ENCODE assay signal across 8 cellular contexts in the genomic region with DNA sequence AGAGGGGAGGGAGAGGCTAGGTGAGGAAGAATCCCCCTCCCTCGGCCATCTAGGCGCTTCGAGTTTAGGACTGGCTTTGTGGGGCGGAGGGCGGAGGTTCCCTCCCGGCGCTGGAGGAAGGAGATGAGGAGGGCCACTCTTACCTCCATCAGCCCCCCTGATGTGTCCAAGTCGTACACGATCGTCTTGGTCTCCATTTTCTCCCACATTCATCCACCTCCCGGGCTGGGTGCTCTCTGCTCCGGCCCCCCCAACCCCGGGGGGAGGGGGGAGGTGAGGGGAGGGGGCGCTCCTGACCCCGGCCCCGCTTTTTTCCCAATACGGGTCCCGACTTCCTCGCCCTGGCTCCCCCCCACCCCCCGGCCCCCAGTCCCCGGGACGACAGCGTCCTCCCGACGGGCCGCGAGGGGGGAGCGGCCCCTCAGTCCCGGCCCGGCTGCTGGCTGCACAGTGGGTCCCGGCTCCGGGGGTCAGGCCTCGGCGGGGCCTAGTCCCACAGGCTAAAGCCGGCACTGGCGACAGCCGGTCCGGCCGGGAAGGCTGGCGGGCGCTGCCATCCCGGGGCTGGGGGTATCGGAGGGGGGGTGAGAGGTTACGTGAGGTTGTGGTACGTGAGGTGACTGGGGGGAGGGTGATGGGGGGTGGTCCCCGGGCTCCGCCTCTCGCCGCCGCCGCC. TPM values are rescaled to one million over a fixed set of nuclear protein-coding genes. Genes with fewer than 3 reads are reported as not detected.
DNase-seq lines count a peak whose midpoint lies in the region; FAIRE-seq and TF ChIP-seq lines count a peak whose summit lies in the region.

No MANE protein-coding gene starts in this region.

- peaks cover 33% of the 10 kb centered on the region for H3K4me1 ChIP-seq in suprapubic skin

- TF ChIP-seq POLR2A in suprapubic skin (IDR thresholded peaks at IDR 0.05): peak in 1 of 2 donors; percentile 48

- H3K36me3 Mint-ChIP-seq in activated naive CD4-positive, alpha-beta T cell treated with anti-CD3 and anti-CD28 coated beads, Interleukin-2, amount 50 U/mL, for 24 hours: peaks cover 4% of the 10 kb centered on the region
- H3K36me3 Mint-ChIP-seq in activated T-helper 2 cell treated with anti-CD3 and anti-CD28 coated beads, Interferon-gamma antibody, Interleukin-2, Interleukin-4, amounts not matched to agents 10 μg/mL and 5 μg/mL and 100 μg/mL, durations not matched to agents 14 hours and 24 hours and 36 hours (ENCODE audit: low read depth): peaks cover 35% of the 10 kb centered on the region
- no peaks in the 10 kb centered on the region for H3K36me3 Mint-ChIP-seq in immature natural killer cell

- peak overlapping the region; percentile 93 for H3K27ac ChIP-seq in suprapubic skin

- 0% methylated on average over 17 of the region's 51 CpGs for WGBS in suprapubic skin

- no peak for TF ChIP-seq CTCF in suprapubic skin (IDR thresholded peaks at IDR 0.05)

- H3K9me3 ChIP-seq in suprapubic skin: no peaks in the 10 kb centered on the region

- H3K36me3 ChIP-seq in suprapubic skin: no peaks in the 10 kb centered on the region

- H3K4me3 Mint-ChIP-seq in activated naive CD4-positive, alpha-beta T cell treated with anti-CD3 and anti-CD28 coated beads, Interleukin-2, amount 50 U/mL, for 24 hours: peak overlapping the region; percentile 95
- peak overlapping the region; percentile 95 for H3K4me3 Mint-ChIP-seq in activated T-helper 2 cell treated with anti-CD3 and anti-CD28 coated beads, Interferon-gamma antibody, Interleukin-2, Interleukin-4, amounts not matched to agents 10 μg/mL and 5 μg/mL and 100 μg/mL, durations not matched to agents 14 hours and 24 hours and 36 hours (ENCODE audit: low read depth)
- H3K4me3 Mint-ChIP-seq in immature natural killer cell: peak overlapping the region; percentile 92 to 97 (median 93)

- intact Hi-C loops in activated T-helper 2 cell treated with anti-CD3 and anti-CD28 coated beads, Interferon-gamma antibody, Interleukin-2, Interleukin-4, amounts not matched to agents 10 μg/mL and 5 μg/mL and 100 μg/mL, durations not matched to agents 14 hours and 24 hours and 36 hours (cut with micrococcal nuclease): loop anchor here (1.0 to 5.0 kb wide), 3 partner anchors 109 to 223 kb away; a partner anchor contains a TSS

- no peak for FAIRE-seq in urothelium cell line (lab: Jason Lieb, UNC)

- DNase-seq in activated naive CD4-positive, alpha-beta T cell (lab: John Stamatoyannopoulos, UW): no peak
- no peak for DNase-seq in activated T-helper 2 cell treated with anti-CD3 and anti-CD28 coated beads, Interferon-gamma antibody, Interleukin-2, Interleukin-4, amounts not matched to agents 10 μg/mL and 5 μg/mL and 100 μg/mL, durations not matched to agents 14 hours and 24 hours and 36 hours (ENCODE audit: low spot score)
- no peak for DNase-seq in immature natural killer cell
- DNase-seq in suprapubic skin (ENCODE audit: low spot score in 2 of 2): no peak
- no peak for DNase-seq in urothelium cell line (ENCODE audit: low spot score)
- DNase-seq in NCI-H2171 treated with DMSO at 0.1 percent for 48 hours (lab: John Stamatoyannopoulos, UW): no peak
- DNase-seq in GOT3 (lab: John Stamatoyannopoulos, UW): no peak

- H3K27me3 Mint-ChIP-seq in activated naive CD4-positive, alpha-beta T cell treated with anti-CD3 and anti-CD28 coated beads, Interleukin-2, amount 50 U/mL, for 24 hours: no peaks in the 10 kb centered on the region
- H3K27me3 Mint-ChIP-seq in activated T-helper 2 cell treated with anti-CD3 and anti-CD28 coated beads, Interferon-gamma antibody, Interleukin-2, Interleukin-4, amounts not matched to agents 10 μg/mL and 5 μg/mL and 100 μg/mL, durations not matched to agents 14 hours and 24 hours and 36 hours (ENCODE audit: low read depth): no peaks in the 10 kb centered on the region
- peaks cover 10 to 15% (median 10%) of the 10 kb centered on the region in 3 donors for H3K27me3 Mint-ChIP-seq in immature natural killer cell (ENCODE audit: low read depth in 3 of 3)

- peaks cover 30% of the 10 kb centered on the region for H3K4me1 Mint-ChIP-seq in activated naive CD4-positive, alpha-beta T cell treated with anti-CD3 and anti-CD28 coated beads, Interleukin-2, amount 50 U/mL, for 24 hours
- H3K4me1 Mint-ChIP-seq in activated T-helper 2 cell treated with anti-CD3 and anti-CD28 coated beads, Interferon-gamma antibody, Interleukin-2, Interleukin-4, amounts not matched to agents 10 μg/mL and 5 μg/mL and 100 μg/mL, durations not matched to agents 14 hours and 24 hours and 36 hours (ENCODE audit: low read depth): peaks cover 19% of the 10 kb centered on the region
- H3K4me1 Mint-ChIP-seq in immature natural killer cell: peaks cover 29 to 31% of the 10 kb centered on the region in 2 donors

- TF ChIP-seq EP300 in suprapubic skin (IDR thresholded peaks at IDR 0.05): no peak

- peak overlapping the region; percentile 84 for H3K27ac Mint-ChIP-seq in activated naive CD4-positive, alpha-beta T cell treated with anti-CD3 and anti-CD28 coated beads, Interleukin-2, amount 50 U/mL, for 24 hours
- peak overlapping the region; percentile 82 for H3K27ac Mint-ChIP-seq in activated T-helper 2 cell treated with anti-CD3 and anti-CD28 coated beads, Interferon-gamma antibody, Interleukin-2, Interleukin-4, amounts not matched to agents 10 μg/mL and 5 μg/mL and 100 μg/mL, durations not matched to agents 14 hours and 24 hours and 36 hours
- peak overlapping the region; percentile 88 to 98 (median 96) for H3K27ac Mint-ChIP-seq in immature natural killer cell

- H3K27me3 ChIP-seq in suprapubic skin: no peaks in the 10 kb centered on the region

- H3K9me3 Mint-ChIP-seq in activated naive CD4-positive, alpha-beta T cell treated with anti-CD3 and anti-CD28 coated beads, Interleukin-2, amount 50 U/mL, for 24 hours: no peaks in the 10 kb centered on the region
- no peaks in the 10 kb centered on the region for H3K9me3 Mint-ChIP-seq in activated T-helper 2 cell treated with anti-CD3 and anti-CD28 coated beads, Interferon-gamma antibody, Interleukin-2, Interleukin-4, amounts not matched to agents 10 μg/mL and 5 μg/mL and 100 μg/mL, durations not matched to agents 14 hours and 24 hours and 36 hours
- no peaks in the 10 kb centered on the region for H3K9me3 Mint-ChIP-seq in immature natural killer cell

- peak overlapping the region; percentile 85 for H3K4me3 ChIP-seq in suprapubic skin

RNA-seq across cellular contexts. Expression of a gene that starts 0.4 kb away (rescaled TPM):
- total RNA-seq in activated T-helper 2 cell treated with anti-CD3 and anti-CD28 coated beads, Interferon-gamma antibody, Interleukin-2, Interleukin-4, amounts not matched to agents 10 μg/mL and 5 μg/mL and 100 μg/mL, durations not matched to agents 14 hours and 24 hours and 36 hours: 59.5 and 62.1 TPM in 2 replicates
- 10 to 100 TPM in 1 of 3 donors, 1 to 10 TPM in 2; 1.2 to 15.3 (median 3.9) TPM for polyA plus RNA-seq in immature natural killer cell
- 10 to 100 TPM; 24.4 to 80.9 (median 35.4) TPM for total RNA-seq in suprapubic skin

RNA-seq across cellular contexts. Expression of a gene that starts 48.0 kb away (rescaled TPM):
- 30.6 and 32.9 TPM in 2 replicates for total RNA-seq in activated T-helper 2 cell treated with anti-CD3 and anti-CD28 coated beads, Interferon-gamma antibody, Interleukin-2, Interleukin-4, amounts not matched to agents 10 μg/mL and 5 μg/mL and 100 μg/mL, durations not matched to agents 14 hours and 24 hours and 36 hours
- polyA plus RNA-seq in immature natural killer cell: 10 to 100 TPM; 21.4 to 27.4 (median 22.2) TPM
- total RNA-seq in suprapubic skin: 10 to 100 TPM; 15.1 to 26.8 (median 20.2) TPM

RNA-seq across cellular contexts. Expression of a gene that starts 53.4 kb away (rescaled TPM):
- 136 and 143 TPM in 2 replicates for total RNA-seq in activated T-helper 2 cell treated with anti-CD3 and anti-CD28 coated beads, Interferon-gamma antibody, Interleukin-2, Interleukin-4, amounts not matched to agents 10 μg/mL and 5 μg/mL and 100 μg/mL, durations not matched to agents 14 hours and 24 hours and 36 hours
- 100 to 1,000 TPM; 275 to 360 (median 296) TPM for polyA plus RNA-seq in immature natural killer cell
- 10 to 100 TPM; 41.7 to 57.5 (median 52.3) TPM for total RNA-seq in suprapubic skin

RNA-seq across cellular contexts. Expression of a gene that starts 54.9 kb away (rescaled TPM):
- total RNA-seq in activated T-helper 2 cell treated with anti-CD3 and anti-CD28 coated beads, Interferon-gamma antibody, Interleukin-2, Interleukin-4, amounts not matched to agents 10 μg/mL and 5 μg/mL and 100 μg/mL, durations not matched to agents 14 hours and 24 hours and 36 hours: not detected in 2 replicates
- polyA plus RNA-seq in immature natural killer cell: 1 to 10 TPM in 1 of 3 donors, under 1 TPM in 2; 0.71 to 3.8 (median 0.86) TPM
- total RNA-seq in suprapubic skin: not detected
